Comparison of ENCODE assay signal across 15 cellular contexts in genomic region chr10:77230194-77230593, GRCh38.
A peak's percentile ranks its signal among the peaks of the same experiment; 100 is the strongest.
DNase-seq lines count a peak whose midpoint lies in the region; ATAC-seq and TF ChIP-seq lines count a peak whose summit lies in the region.
"Had no signal": no experiment of that assay in that cellular context is flagged by ENCODE, and none has a peak within 500 bp of the region (broad histone marks: within the 10 kb centered on the region; RNA-seq: fewer than 3 reads in every experiment).

No MANE protein-coding gene starts in this region.

- peak; percentile 56 for DNase-seq in Caki2 (ENCODE audit: low read depth)
- DNase-seq in PC-3, result peak; percentile 93
- DNase-seq in epithelial cell of proximal tubule (ENCODE audit: low read depth), result peak; percentile 67
- DNase-seq in CD4-positive, alpha-beta T cell, result no peak
- no peak for DNase-seq in C1 segment of cervical spinal cord (lab: John Stamatoyannopoulos, UW)
- no peak for DNase-seq in SKM-1 treated with dmso at 0.1 percent for 144 hours (lab: John Stamatoyannopoulos, UW; ENCODE audit: unreplicated experiment)
- DNase-seq in NCI-H446 (lab: John Stamatoyannopoulos, UW), result no peak
- DNase-seq: activated CD4-positive, alpha-beta memory T cell treated with anti-CD3 and anti-CD28 coated beads, Interleukin-2, amount 10 ng/mL, durations not matched to agents 7 days and 5 days; aorta; gastrocnemius medialis; SJCRH30 had no signal

- no peaks in the 10 kb centered on the region for H3K79me2 ChIP-seq in PC-3 (ENCODE audit: low read length)
- H3K79me2 ChIP-seq: parathyroid adenoma had no signal

- in situ Hi-C loops in Caki2 (cut with HindIII; ENCODE audit: low pct_unique_long_range_greater_than_20kb, low sequenced_read_pairs), result no loop called here

- H3K4me3 ChIP-seq in PC-3 (ENCODE audit: low read length), result no peak overlapping the region
- H3K4me3 ChIP-seq in epithelial cell of proximal tubule (ENCODE audit: low read depth, low read length), result no peak overlapping the region
- H3K4me3 ChIP-seq in rectal smooth muscle tissue (ENCODE audit: low read length), result no peak overlapping the region
- H3K4me3 ChIP-seq: gastrocnemius medialis, SJCRH30, suprapubic skin had no signal

- no peaks in the 10 kb centered on the region for H3F3A ChIP-seq in PC-3 (ENCODE audit: low read length, unreplicated experiment)

- H3K9me3 Mint-ChIP-seq in CD4-positive, alpha-beta T cell, result no peaks in the 10 kb centered on the region
- H3K9me3 Mint-ChIP-seq: activated CD4-positive, alpha-beta memory T cell treated with anti-CD3 and anti-CD28 coated beads, Interleukin-2, amount 10 ng/mL, durations not matched to agents 7 days and 5 days; activated T-helper 17 cell treated with anti-CD3 and anti-CD28 coated beads, Interleukin-2, amount 50 U/mL, for 72 hours had no signal

- no peaks in the 10 kb centered on the region for H3K36me3 Mint-ChIP-seq in CD4-positive, alpha-beta T cell (ENCODE audit: low read depth)

- H3K4me3 Mint-ChIP-seq in CD4-positive, alpha-beta T cell, result no peak overlapping the region
- H3K4me3 Mint-ChIP-seq: activated CD4-positive, alpha-beta memory T cell treated with anti-CD3 and anti-CD28 coated beads, Interleukin-2, amount 10 ng/mL, durations not matched to agents 7 days and 5 days; activated T-helper 17 cell treated with anti-CD3 and anti-CD28 coated beads, Interleukin-2, amount 50 U/mL, for 72 hours had no signal

- H3K9me3 ChIP-seq in PC-3 (ENCODE audit: low read length), result no peaks in the 10 kb centered on the region
- H3K9me3 ChIP-seq in CD4-positive, alpha-beta T cell (ENCODE audit: control insufficient read depth, low read length), result no peaks in the 10 kb centered on the region
- H3K9me3 ChIP-seq: gastrocnemius medialis, SJCRH30, suprapubic skin had no signal

- POLR2A ChIA-PET in PC-3 (lab: Charles Lee; ENCODE audit: unreplicated experiment), result interaction anchor here (0.6 to 1.0 kb wide), 6 partner anchors 9 to 404 kb away, joined by 3 to 11 read pairs (median 4); no protein-coding TSS in a partner anchor
- POLR2A ChIA-PET in CD4-positive, alpha-beta T cell (lab: Charles Lee), result no interaction called here

- no peaks in the 10 kb centered on the region for H4K20me1 ChIP-seq in PC-3 (ENCODE audit: low read length)

- peak overlapping the region; percentile 57 for H3K27ac ChIP-seq in PC-3 (ENCODE audit: low read length)
- peak overlapping the region; percentile 27 for H3K27ac ChIP-seq in rectal smooth muscle tissue (ENCODE audit: low read depth, low read length)
- no peak overlapping the region for H3K27ac ChIP-seq in CD4-positive, alpha-beta T cell (ENCODE audit: low read depth, low read length)
- H3K27ac ChIP-seq: gastrocnemius medialis, parathyroid adenoma, SJCRH30, suprapubic skin had no signal

- H3K27me3 ChIP-seq in PC-3 (ENCODE audit: low read length) (no peaks in the 10 kb centered on the region), rectal smooth muscle tissue (ENCODE audit: control insufficient read depth, insufficient read depth, low read length) (no peaks in the 10 kb centered on the region)
- H3K27me3 ChIP-seq in CD4-positive, alpha-beta T cell (ENCODE audit: control insufficient read depth, insufficient read depth, low read length), result no peaks in the 10 kb centered on the region
- H3K27me3 ChIP-seq: gastrocnemius medialis, SJCRH30, suprapubic skin had no signal

- BruUV-seq in PC-3 (replicated peaks; lab: Mats Ljungman, UMichigan), result no TSS peak

- H3K4me1 ChIP-seq in PC-3 (ENCODE audit: insufficient read depth, low read length) (peaks cover 40% of the 10 kb centered on the region), rectal smooth muscle tissue (ENCODE audit: control insufficient read depth, insufficient read depth, low read length) (peaks cover 28% of the 10 kb centered on the region)
- H3K4me1 ChIP-seq: parathyroid adenoma, SJCRH30, suprapubic skin had no signal

- TF ChIP-seq CTCF in PC-3 (conservative IDR thresholded peaks at IDR 0.05; ENCODE audit: low read depth, low read length) (no peak), epithelial cell of proximal tubule (conservative IDR thresholded peaks at IDR 0.05; ENCODE audit: low read depth, low read length) (no peak)
- TF ChIP-seq CTCF in CD4-positive, alpha-beta T cell (IDR thresholded peaks at IDR 0.05), result no peak

- no peaks in the 10 kb centered on the region for H3K4me1 Mint-ChIP-seq in CD4-positive, alpha-beta T cell (ENCODE audit: low read depth)
- H3K4me1 Mint-ChIP-seq: activated CD4-positive, alpha-beta memory T cell treated with anti-CD3 and anti-CD28 coated beads, Interleukin-2, amount 10 ng/mL, durations not matched to agents 7 days and 5 days; activated T-helper 17 cell treated with anti-CD3 and anti-CD28 coated beads, Interleukin-2, amount 50 U/mL, for 72 hours had no signal

- no peaks in the 10 kb centered on the region for H3K9me2 ChIP-seq in PC-3 (replicated peaks; ENCODE audit: low read length)

- H3K9ac ChIP-seq in PC-3 (ENCODE audit: low read length), result peak overlapping the region; percentile 0; the same call in 1 of the 2 replicates
- no peak overlapping the region for H3K9ac ChIP-seq in rectal smooth muscle tissue (ENCODE audit: low read length)
- H3K9ac ChIP-seq: parathyroid adenoma had no signal

- CTCF ChIA-PET in PC-3 (lab: Charles Lee), result interaction anchor here (0.7 to 1.2 kb wide), 6 partner anchors 10 to 481 kb away, joined by 3 to 7 read pairs (median 4); no protein-coding TSS in a partner anchor
- CTCF ChIA-PET in CD4-positive, alpha-beta T cell (lab: Charles Lee), result no interaction called here

- peak overlapping the region; percentile 2; the same call in 1 of the 2 replicates for H2AFZ ChIP-seq in PC-3 (ENCODE audit: low read length)
- H2AFZ ChIP-seq: parathyroid adenoma had no signal

- no peaks in the 10 kb centered on the region for H3K27me3 Mint-ChIP-seq in CD4-positive, alpha-beta T cell
- H3K27me3 Mint-ChIP-seq: activated CD4-positive, alpha-beta memory T cell treated with anti-CD3 and anti-CD28 coated beads, Interleukin-2, amount 10 ng/mL, durations not matched to agents 7 days and 5 days; activated T-helper 17 cell treated with anti-CD3 and anti-CD28 coated beads, Interleukin-2, amount 50 U/mL, for 72 hours had no signal

- H3K36me3 ChIP-seq in PC-3 (ENCODE audit: low read depth, low read length), result 0 out of 2 replicates have a peak, but pooled peaks cover 4% of the 10 kb centered on the region
- H3K36me3 ChIP-seq in rectal smooth muscle tissue (ENCODE audit: control insufficient read depth, insufficient read depth, low read length), result no peaks in the 10 kb centered on the region
- H3K36me3 ChIP-seq: gastrocnemius medialis, SJCRH30, suprapubic skin had no signal

- intact Hi-C loops in PC-3 (cut with micrococcal nuclease), result loop anchor here (1.0 kb wide), 2 partner anchors 10 to 35 kb away; no protein-coding TSS in a partner anchor
- intact Hi-C loops in CD4-positive, alpha-beta T cell (cut with DNase I, micrococcal nuclease), result no loop called here

- peak overlapping the region; percentile 8 for H3K4me2 ChIP-seq in PC-3 (ENCODE audit: low read length)

- no peak overlapping the region for H3K27ac Mint-ChIP-seq in CD4-positive, alpha-beta T cell
- H3K27ac Mint-ChIP-seq: activated CD4-positive, alpha-beta memory T cell treated with anti-CD3 and anti-CD28 coated beads, Interleukin-2, amount 10 ng/mL, durations not matched to agents 7 days and 5 days; activated T-helper 17 cell treated with anti-CD3 and anti-CD28 coated beads, Interleukin-2, amount 50 U/mL, for 72 hours had no signal

- ATAC-seq in PC-3, result peak; percentile 95
- no peak for ATAC-seq in CD4-positive, alpha-beta T cell (ENCODE audit: poor library complexity)
- ATAC-seq: activated T-helper 17 cell treated with anti-CD3 and anti-CD28 coated beads, Interleukin-2, amount 50 U/mL, for 72 hours; gastrocnemius medialis had no signal

Comparison
In these comparisons a context has a peak if more than half of its experiments do, and no peak if none do; other contexts are left out.
1. DNase-seq: peak in Caki2 (single experiment), PC-3 (single experiment) and epithelial cell of proximal tubule (single experiment); none in CD4-positive, alpha-beta T cell (0 of 10), C1 segment of cervical spinal cord (0 of 14), SKM-1 treated with dmso at 0.1 percent for 144 hours (single experiment) and NCI-H446 (0 of 2).